ENCODE assay signal across 8 cellular contexts in genomic region chr5:173972844-173973613, GRCh38.
DNase-seq lines count a peak whose midpoint lies in the region; ATAC-seq and TF ChIP-seq lines count a peak whose summit lies in the region.

No MANE protein-coding gene starts in this region.

- peaks cover 16 to 39% (median 31%) of the 10 kb centered on the region in 10 experiments for H3K4me1 ChIP-seq in BLaER1 treated with 17β-estradiol and CSF1 and Interleukin-3, amounts not matched to agents 10 nM and 100 nM

- no peaks in the 10 kb centered on the region for H3K36me3 ChIP-seq in BLaER1 treated with 17β-estradiol and CSF1 and Interleukin-3, amounts not matched to agents 10 nM and 100 nM

- H3K27ac Mint-ChIP-seq in nephron progenitor cell: no peak overlapping the region

- H3K4me3 Mint-ChIP-seq in nephron progenitor cell: peak overlapping the region; percentile 85

- CTCF ChIA-PET in RWPE1 (lab: Yijun Ruan, JAX): interaction anchor here (0.5 to 3.5 kb wide), 43 partner anchors 9 to 1253 kb away, joined by 3 to 50 read pairs (median 3); partner anchors contain the start of gene BOD1

- H4K20me1 ChIP-seq in BLaER1 treated with 17β-estradiol and CSF1 and Interleukin-3, amounts not matched to agents 10 nM and 100 nM: no peaks in the 10 kb centered on the region

- POLR2A ChIA-PET in RWPE1 (lab: Yijun Ruan, JAX; ENCODE audit: low non-redundant PET): no interaction called here

- ATAC-seq in GM21360 (IDR thresholded peaks at IDR 0.05; ENCODE audit: unreplicated experiment): peak; percentile 70

- 0 out of 22 replicates have a peak, but pooled peaks cover 0 to 5% (median 0%) of the 10 kb centered on the region in 11 experiments for H3K27me3 ChIP-seq in BLaER1 treated with 17β-estradiol and CSF1 and Interleukin-3, amounts not matched to agents 10 nM and 100 nM

- H3K9ac ChIP-seq in BLaER1 treated with 17β-estradiol and CSF1 and Interleukin-3, amounts not matched to agents 10 nM and 100 nM: peak overlapping the region in 10 of 11 experiments; percentile 38 to 74 (median 58); a peak in 18 of 22 replicates

- no peaks in the 10 kb centered on the region for H3K9me3 ChIP-seq in BLaER1 treated with 17β-estradiol and CSF1 and Interleukin-3, amounts not matched to agents 10 nM and 100 nM (replicated peaks in 1 of 11)

- H3K27me3 Mint-ChIP-seq in nephron progenitor cell (ENCODE audit: low read depth, poor library complexity): peaks cover 4% of the 10 kb centered on the region

- peak overlapping the region; percentile 62 to 93 (median 83) for H3K4me2 ChIP-seq in BLaER1 treated with 17β-estradiol and CSF1 and Interleukin-3, amounts not matched to agents 10 nM and 100 nM

- in situ Hi-C loops in KBM-7 (cut with MboI; ENCODE audit: low pct_unique_long_range_greater_than_20kb, low sequenced_read_pairs): loop anchor here (25.0 kb wide), 1 partner anchor 336 kb away; no protein-coding TSS in a partner anchor

- no peaks in the 10 kb centered on the region for H3K36me3 Mint-ChIP-seq in nephron progenitor cell (ENCODE audit: low read depth)

- no peak overlapping the region for H3K27ac ChIP-seq in BLaER1 treated with 17β-estradiol and CSF1 and Interleukin-3, amounts not matched to agents 10 nM and 100 nM
- H3K27ac ChIP-seq in RWPE1: no peak overlapping the region

- peak; percentile 91 for TF ChIP-seq CTCF in RWPE1 (conservative IDR thresholded peaks at IDR 0.05; ENCODE audit: low read depth)
- peak; percentile 87 for TF ChIP-seq CTCF in foreskin fibroblast (IDR thresholded peaks at IDR 0.05; ENCODE audit: low read depth, low read length)
- TF ChIP-seq CTCF in nephron progenitor cell (IDR thresholded peaks at IDR 0.05): peak; percentile 75

- H3K4me1 Mint-ChIP-seq in nephron progenitor cell: peaks cover 57% of the 10 kb centered on the region

- H3K9me3 Mint-ChIP-seq in nephron progenitor cell: peaks cover 18% of the 10 kb centered on the region

- peak overlapping the region; percentile 33 to 60 (median 46); a peak in 18 of 20 replicates for H3K4me3 ChIP-seq in BLaER1 treated with 17β-estradiol and CSF1 and Interleukin-3, amounts not matched to agents 10 nM and 100 nM
- H3K4me3 ChIP-seq in foreskin fibroblast (ENCODE audit: low read depth in 1 of 2, low read length in 2 of 2): peak overlapping the region; percentile 52 to 62

- DNase-seq in KBM-7: peak; percentile 90
- DNase-seq in RWPE1 (ENCODE audit: low spot score): peak; percentile 90
- DNase-seq in activated effector memory CD4-positive, alpha-beta T cell treated with Interleukin-2 at 50 U/mL for 16 hours: peak; percentile 57
- peak; percentile 76 to 92 for DNase-seq in foreskin fibroblast
- peak; percentile 87 for DNase-seq in nephron progenitor cell
- peak; percentile 70 for DNase-seq in stimulated activated naive CD4-positive, alpha-beta T cell treated with Interleukin-2 at 50 U/mL for 16 hours (lab: John Stamatoyannopoulos, UW)
